ENCODE assay signal across 32 cellular contexts in genomic region chr6:134310817-134311216, GRCh38.
"Had no signal": no experiment of that assay in that cellular context is flagged by ENCODE, and none has a peak within 500 bp of the region (broad histone marks: within the 10 kb centered on the region; RNA-seq: fewer than 3 reads in every experiment).

No MANE protein-coding gene starts in this region.

- DNase-seq: activated CD4-positive, alpha-beta T cell treated with anti-CD3 and anti-CD28 coated beads for 1 hour; activated CD4-positive, alpha-beta T cell treated with anti-CD3 and anti-CD28 coated beads for 48 hours; activated CD4-positive, alpha-beta T cell treated with anti-CD3 and anti-CD28 coated beads, Interleukin-2, amount 50 U/mL, for 4 hours; activated CD4-positive, CD25-positive, alpha-beta regulatory T cell; activated CD8-positive, alpha-beta T cell treated with anti-CD3 and anti-CD28 coated beads for 36 hours; activated effector memory CD4-positive, alpha-beta T cell treated with Interleukin-2 at 50 U/mL for 16 hours; activated naive CD4-positive, alpha-beta T cell treated with anti-CD3 and anti-CD28 coated beads, Interleukin-2, amount 10 ng/mL, durations not matched to agents 7 days and 5 days; activated T-cell treated with anti-CD3 and anti-CD28 coated beads, Interleukin-2, amount 50 U/mL, for 24 hours; central memory CD4-positive, alpha-beta T cell; Karpas-422; KBM-7; NCI-H1105; NCI-H1417 treated with DMSO at 0.1 percent for 48 hours; NCI-H187 treated with DMSO at 0.1 percent for 48 hours; NCI-H2081; NCI-H2171 treated with DMSO at 0.1 percent for 48 hours; NCI-H2227 treated with DMSO at 0.1 percent for 48 hours; NCI-H446; NCI-H510A treated with DMSO at 0.1 percent for 48 hours; NCI-H526 treated with DMSO at 0.1 percent for 48 hours; NCI-H774; Peyer's patch; SW 1271; T-helper 1 cell; T-helper 2 cell; T-helper 9 cell had no signal

- H3K36me3 ChIP-seq: Peyer's patch had no signal

- H3K9me3 Mint-ChIP-seq: activated CD8-positive, alpha-beta T cell treated with anti-CD3 and anti-CD28 coated beads for 36 hours; activated naive CD4-positive, alpha-beta T cell treated with anti-CD3 and anti-CD28 coated beads, Interleukin-2, amount 10 ng/mL, durations not matched to agents 7 days and 5 days; activated T-cell treated with anti-CD3 and anti-CD28 coated beads, Interleukin-2, amount 50 U/mL, for 24 hours; brain; IgD-negative memory B cell had no signal

- H3K27me3 Mint-ChIP-seq: activated CD8-positive, alpha-beta T cell treated with anti-CD3 and anti-CD28 coated beads for 36 hours; activated naive CD8-positive, alpha-beta T cell had no signal

- H3K27ac Mint-ChIP-seq: activated CD8-positive, alpha-beta T cell treated with anti-CD3 and anti-CD28 coated beads for 36 hours; activated naive CD8-positive, alpha-beta T cell; activated T-cell treated with anti-CD3 and anti-CD28 coated beads, Interleukin-2, amount 50 U/mL, for 24 hours had no signal

- H3K27me3 ChIP-seq: Peyer's patch had no signal

- H3K36me3 Mint-ChIP-seq: activated naive CD4-positive, alpha-beta T cell treated with anti-CD3 and anti-CD28 coated beads, Interleukin-2, amount 10 ng/mL, durations not matched to agents 7 days and 5 days had no signal

- H3K4me1 ChIP-seq: Peyer's patch had no signal

- H3K4me3 ChIP-seq: Peyer's patch had no signal

- ATAC-seq: activated CD8-positive, alpha-beta T cell treated with anti-CD3 and anti-CD28 coated beads for 36 hours; Right ventricle myocardium inferior had no signal

- H3K4me3 Mint-ChIP-seq: activated CD8-positive, alpha-beta T cell treated with anti-CD3 and anti-CD28 coated beads for 36 hours; activated naive CD4-positive, alpha-beta T cell treated with anti-CD3 and anti-CD28 coated beads, Interleukin-2, amount 10 ng/mL, durations not matched to agents 7 days and 5 days; activated naive CD8-positive, alpha-beta T cell; activated T-cell treated with anti-CD3 and anti-CD28 coated beads, Interleukin-2, amount 50 U/mL, for 24 hours; brain; IgD-negative memory B cell had no signal

- H3K9me3 ChIP-seq: Peyer's patch had no signal

- H3K27ac ChIP-seq: Peyer's patch, RWPE1, VCaP had no signal
